ENCODE assay signal across 20 cellular contexts in the genomic region with DNA sequence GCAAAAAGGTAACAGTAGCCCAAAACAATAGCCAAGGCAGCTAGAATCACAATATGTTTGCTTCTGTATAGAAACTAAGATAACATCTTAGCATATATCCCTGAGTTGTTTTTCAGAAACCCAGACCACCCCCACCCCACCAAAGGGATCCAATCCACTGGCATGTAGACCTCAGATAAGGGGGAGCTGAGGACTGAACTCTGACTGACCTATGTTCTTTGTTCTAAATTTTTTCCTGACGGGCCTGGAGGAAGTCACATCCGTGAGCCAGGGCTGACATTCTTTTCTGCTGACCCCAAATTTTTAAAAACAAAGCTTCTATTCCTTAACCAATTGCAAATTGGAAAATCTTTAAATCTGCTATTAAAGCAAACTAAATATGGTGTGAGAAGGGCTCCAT.
"Had no signal": no experiment of that assay in that cellular context is flagged by ENCODE, and none has a peak within 500 bp of the region (broad histone marks: within the 10 kb centered on the region; RNA-seq: fewer than 3 reads in every experiment).

No MANE protein-coding gene starts in this region.

- ATAC-seq: effector memory CD8-positive, alpha-beta T cell; foreskin keratinocyte; left lobe of liver; T-helper 17 cell had no signal

- H3K4me1 ChIP-seq: breast epithelium, foreskin keratinocyte, tibial artery had no signal

- H3K36me3 ChIP-seq: breast epithelium, tibial artery, WERI-Rb-1 had no signal

- H3K27me3 ChIP-seq: breast epithelium, foreskin keratinocyte, tibial artery had no signal

- H3K9me3 ChIP-seq: breast epithelium, tibial artery had no signal

- H3K27ac ChIP-seq: breast epithelium, foreskin keratinocyte, tibial artery, WERI-Rb-1 had no signal

- DNase-seq: activated CD4-positive, alpha-beta T cell treated with anti-CD3 and anti-CD28 coated beads for 1 hour; activated CD4-positive, alpha-beta T cell treated with anti-CD3 and anti-CD28 coated beads, Interleukin-2, amount 50 U/mL, for 48 hours; activated naive CD4-positive, alpha-beta T cell treated with Interleukin-2 at 50 U/mL for 16 hours; activated naive CD8-positive, alpha-beta T cell treated with anti-CD3 and anti-CD28 coated beads, Interleukin-2, amount 10 ng/mL, durations not matched to agents 7 days and 5 days; effector memory CD8-positive, alpha-beta T cell; foreskin keratinocyte; glutamatergic neuron; hippocampal formation; stimulated activated CD4-positive, alpha-beta T cell treated with anti-CD3 and anti-CD28 coated beads, Interleukin-12 subunit alpha, Interleukin-12 subunit beta, amount 100 ng/mL, for 4 hours; stimulated activated CD4-positive, alpha-beta T cell treated with anti-CD3 and anti-CD28 coated beads, Interleukin-1b, Interleukin-23, amount 100 ng/mL, for 48 hours; stimulated activated CD8-positive, alpha-beta memory T cell treated with anti-CD3 and anti-CD28 coated beads, Interleukin-4, amount 100 ng/mL, for 48 hours; stimulated activated naive CD4-positive, alpha-beta T cell treated with Interleukin-2 at 50 U/mL for 16 hours; T-helper 17 cell; tibial artery; WERI-Rb-1 had no signal

- FAIRE-seq: keratinocyte, urothelium cell line had no signal

- H3K4me3 ChIP-seq: breast epithelium, lung, tibial artery had no signal
